14 cellular contexts compared by ENCODE assay signal in genomic region chr13:21009036-21009435, GRCh38. TPM values are rescaled to one million over a fixed set of nuclear protein-coding genes. Genes with fewer than 3 reads are reported as not detected.
DNase-seq lines count a peak whose midpoint lies in the region; ATAC-seq and TF ChIP-seq lines count a peak whose summit lies in the region.
"Had no signal": no experiment of that assay in that cellular context is flagged by ENCODE, and none has a peak within 500 bp of the region (broad histone marks: within the 10 kb centered on the region; RNA-seq: fewer than 3 reads in every experiment).

No MANE protein-coding gene starts in this region.

- H3K36me3 Mint-ChIP-seq in activated T-helper 17 cell treated with anti-CD3 and anti-CD28 coated beads, Interleukin-2, amount 50 U/mL, for 72 hours (ENCODE audit: low read depth), result no peaks in the 10 kb centered on the region
- no peaks in the 10 kb centered on the region for H3K36me3 Mint-ChIP-seq in activated naive CD8-positive, alpha-beta T cell treated with anti-CD3 and anti-CD28 coated beads, Interleukin-2, amount 50 U/mL, for 24 hours (ENCODE audit: low read depth)
- H3K36me3 Mint-ChIP-seq: CD4-positive, CD25-positive, alpha-beta regulatory T cell had no signal

- intact Hi-C loops in left ventricle myocardium inferior (cut with micrococcal nuclease) (no loop called here), left ventricle myocardium superior (cut with micrococcal nuclease) (no loop called here)

- H3K4me1 ChIP-seq in left ventricle myocardium inferior, result peaks cover 93% of the 10 kb centered on the region

- H3K9me3 ChIP-seq in left ventricle myocardium inferior (replicated peaks), result no peaks in the 10 kb centered on the region

- peaks cover 13% of the 10 kb centered on the region for H3K4me1 Mint-ChIP-seq in activated T-helper 17 cell treated with anti-CD3 and anti-CD28 coated beads, Interleukin-2, amount 50 U/mL, for 72 hours
- peaks cover 7% of the 10 kb centered on the region for H3K4me1 Mint-ChIP-seq in activated naive CD8-positive, alpha-beta T cell treated with anti-CD3 and anti-CD28 coated beads, Interleukin-2, amount 50 U/mL, for 24 hours

- DNase-seq in left ventricle myocardium inferior (no peak), left ventricle myocardium superior (no peak), islet precursor cell (peak; percentile 40), OCI-M1 (lab: John Stamatoyannopoulos, UW) (no peak)
- DNase-seq in activated naive CD8-positive, alpha-beta T cell treated with anti-CD3 and anti-CD28 coated beads, Interleukin-2, amount 50 U/mL, for 24 hours, result no peak
- DNase-seq: CD4-positive, CD25-positive, alpha-beta regulatory T cell; DMS79; NCI-H1436; NCI-H748 treated with DMSO at 0.1 percent for 48 hours had no signal

- no peaks in the 10 kb centered on the region for H3K27me3 ChIP-seq in left ventricle myocardium inferior (ENCODE audit: low read depth)

- ATAC-seq in left ventricle myocardium superior (no peak), GM18909 (IDR thresholded peaks at IDR 0.05; ENCODE audit: poor library complexity, unreplicated experiment) (no peak), HG02571 (IDR thresholded peaks at IDR 0.05; ENCODE audit: unreplicated experiment) (no peak)
- no peak for ATAC-seq in activated T-helper 17 cell treated with anti-CD3 and anti-CD28 coated beads, Interleukin-2, amount 50 U/mL, for 72 hours (replicated peaks)
- no peak for ATAC-seq in activated naive CD8-positive, alpha-beta T cell treated with anti-CD3 and anti-CD28 coated beads, Interleukin-2, amount 50 U/mL, for 24 hours
- ATAC-seq: HCT116 had no signal

- peak overlapping the region; percentile 90 for H3K27ac Mint-ChIP-seq in activated T-helper 17 cell treated with anti-CD3 and anti-CD28 coated beads, Interleukin-2, amount 50 U/mL, for 72 hours
- no peak overlapping the region for H3K27ac Mint-ChIP-seq in activated naive CD8-positive, alpha-beta T cell treated with anti-CD3 and anti-CD28 coated beads, Interleukin-2, amount 50 U/mL, for 24 hours

- peak overlapping the region; percentile 31 for H3K27ac ChIP-seq in left ventricle myocardium inferior (replicated peaks)
- H3K27ac ChIP-seq: HL-60 had no signal

- TF ChIP-seq CTCF in left ventricle myocardium inferior (IDR thresholded peaks at IDR 0.05; ENCODE audit: borderline replicate concordance), result no peak

- H3K4me3 ChIP-seq in left ventricle myocardium inferior, result no peak overlapping the region

- peaks cover 7% of the 10 kb centered on the region for H3K9me3 Mint-ChIP-seq in activated T-helper 17 cell treated with anti-CD3 and anti-CD28 coated beads, Interleukin-2, amount 50 U/mL, for 72 hours
- no peaks in the 10 kb centered on the region for H3K9me3 Mint-ChIP-seq in activated naive CD8-positive, alpha-beta T cell treated with anti-CD3 and anti-CD28 coated beads, Interleukin-2, amount 50 U/mL, for 24 hours

- H3K27me3 Mint-ChIP-seq in activated T-helper 17 cell treated with anti-CD3 and anti-CD28 coated beads, Interleukin-2, amount 50 U/mL, for 72 hours, result no peaks in the 10 kb centered on the region
- H3K27me3 Mint-ChIP-seq in activated naive CD8-positive, alpha-beta T cell treated with anti-CD3 and anti-CD28 coated beads, Interleukin-2, amount 50 U/mL, for 24 hours, result no peaks in the 10 kb centered on the region

- H3K4me3 Mint-ChIP-seq in activated T-helper 17 cell treated with anti-CD3 and anti-CD28 coated beads, Interleukin-2, amount 50 U/mL, for 72 hours, result no peak overlapping the region
- no peak overlapping the region for H3K4me3 Mint-ChIP-seq in activated naive CD8-positive, alpha-beta T cell treated with anti-CD3 and anti-CD28 coated beads, Interleukin-2, amount 50 U/mL, for 24 hours
- H3K4me3 Mint-ChIP-seq: CD4-positive, CD25-positive, alpha-beta regulatory T cell had no signal

- H3K36me3 ChIP-seq in left ventricle myocardium inferior, result no peaks in the 10 kb centered on the region

RNA-seq across cellular contexts. Expression of gene LATS2, which starts 52.4 kb away (rescaled TPM):
- 20.2 TPM for total RNA-seq in left ventricle myocardium inferior
- 25.1 TPM for total RNA-seq in left ventricle myocardium superior
- 1 to 10 TPM; 4.9 to 9.2 TPM for total RNA-seq in activated T-helper 17 cell treated with anti-CD3 and anti-CD28 coated beads, Interleukin-2, amount 50 U/mL, for 72 hours
